Comparison of ENCODE assay signal across 11 cellular contexts in the genomic region with DNA sequence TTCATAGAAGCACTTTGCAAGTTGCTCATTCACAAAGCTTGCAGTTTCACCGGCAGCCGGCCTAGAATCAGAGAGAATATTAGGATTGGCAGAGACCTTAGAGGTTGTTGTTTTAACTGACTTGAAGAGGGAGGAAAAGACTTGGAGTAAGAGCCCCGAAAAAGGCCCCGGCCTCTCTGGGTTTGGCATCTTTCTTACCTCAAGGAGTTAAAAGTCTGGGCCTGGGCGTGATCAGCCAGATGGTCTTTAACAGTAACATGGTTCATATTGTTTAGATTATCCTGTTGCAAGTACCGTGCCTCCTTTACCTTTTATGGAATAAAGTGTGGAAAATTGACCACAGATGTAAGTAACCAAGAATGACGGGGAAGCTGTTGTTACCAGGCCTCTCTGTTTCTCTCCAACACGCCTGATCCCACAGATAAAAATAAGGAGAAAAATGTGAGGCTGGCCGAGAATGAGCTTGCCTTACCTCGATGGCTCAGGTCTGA. TPM values are rescaled to one million over a fixed set of nuclear protein-coding genes. Genes with fewer than 3 reads are reported as not detected.
DNase-seq lines count a peak whose midpoint lies in the region; ATAC-seq, FAIRE-seq and TF ChIP-seq lines count a peak whose summit lies in the region.
"Had no signal": no experiment of that assay in that cellular context is flagged by ENCODE, and none has a peak within 500 bp of the region (broad histone marks: within the 10 kb centered on the region; RNA-seq: fewer than 3 reads in every experiment).

No MANE protein-coding gene starts in this region.

- BruUV-seq in MCF 10A (replicated peaks; lab: Mats Ljungman, UMichigan) (no TSS peak), mammary epithelial cell (replicated peaks; lab: Mats Ljungman, UMichigan) (no TSS peak)

- POLR2A ChIA-PET in MCF 10A (lab: Yijun Ruan, JAX) = no interaction called here

- H3K9ac ChIP-seq in mammary epithelial cell (ENCODE audit: insufficient read depth, low read length) (no peak overlapping the region), mucosa of stomach (ENCODE audit: low read length) (peak overlapping the region; percentile 42)

- peaks cover 54% of the 10 kb centered on the region for H3K79me2 ChIP-seq in mammary epithelial cell (ENCODE audit: insufficient read depth, low read length)

- H3K36me3 ChIP-seq in mammary epithelial cell (ENCODE audit: insufficient read depth, low read length) (no peaks in the 10 kb centered on the region), mucosa of stomach (ENCODE audit: control insufficient read depth, insufficient read depth, low read length) (no peaks in the 10 kb centered on the region), upper lobe of right lung (no peaks in the 10 kb centered on the region), pancreas (no peaks in the 10 kb centered on the region)

- DNase-seq in MCF 10A (ENCODE audit: unreplicated experiment) = no peak
- DNase-seq in mammary epithelial cell = no peak
- DNase-seq in dedifferentiated amniotic fluid mesenchymal stem cell (ENCODE audit: extremely low spot score) = peak; percentile 89
- no peak for DNase-seq in upper lobe of right lung
- no peak for DNase-seq in T-helper 1 cell
- no peak for DNase-seq in superior temporal gyrus (ENCODE audit: extremely low spot score)
- no peak for DNase-seq in pancreas
- DNase-seq: 8988T; activated CD8-positive, alpha-beta T cell treated with anti-CD3 and anti-CD28 coated beads for 36 hours had no signal

- H3K4me1 ChIP-seq in mammary epithelial cell (ENCODE audit: insufficient read depth, low read length) (peaks cover 24% of the 10 kb centered on the region), mucosa of stomach (ENCODE audit: control insufficient read depth, insufficient read depth, low read length) (peaks cover 32% of the 10 kb centered on the region), upper lobe of right lung (peaks cover 39% of the 10 kb centered on the region), pancreas (peaks cover 7 to 30% (median 8%) of the 10 kb centered on the region in 3 donors)

- H3K4me2 ChIP-seq in mammary epithelial cell (ENCODE audit: insufficient read depth, low read depth, low read length) = no peak overlapping the region

- no peak overlapping the region for H2AFZ ChIP-seq in mammary epithelial cell (ENCODE audit: low read depth, low read length)

- in situ Hi-C loops in mammary epithelial cell (cut with MboI; ENCODE audit: low sequenced_read_pairs in 2 of 2) = no loop called here

- H3K4me3 ChIP-seq in mammary epithelial cell (replicated peaks in 1 of 3; ENCODE audit: insufficient read depth in 1 of 3, low read depth in 2 of 3, low read length in 3 of 3) (no peak overlapping the region), mucosa of stomach (ENCODE audit: low read length) (no peak overlapping the region), upper lobe of right lung (no peak overlapping the region), pancreas (no peak overlapping the region)

- ATAC-seq in upper lobe of right lung = no peak
- ATAC-seq in pancreas = no peak
- ATAC-seq: activated CD8-positive, alpha-beta T cell treated with anti-CD3 and anti-CD28 coated beads for 36 hours had no signal

- no peaks in the 10 kb centered on the region for H3K27me3 Mint-ChIP-seq in MCF 10A (ENCODE audit: insufficient read depth, unreplicated experiment)
- H3K27me3 Mint-ChIP-seq: activated CD8-positive, alpha-beta T cell treated with anti-CD3 and anti-CD28 coated beads for 36 hours had no signal

- no peak for FAIRE-seq in pancreas (lab: Jason Lieb, UNC)

- TF ChIP-seq CTCF in MCF 10A (IDR thresholded peaks at IDR 0.05; ENCODE audit: unreplicated experiment) = no peak
- no peak for TF ChIP-seq CTCF in mammary epithelial cell (conservative IDR thresholded peaks at IDR 0.05 in 1 of 2, IDR thresholded peaks at IDR 0.05 in 1 of 2; ENCODE audit: extremely low read depth in 1 of 2, insufficient read depth in 1 of 2, low read depth in 1 of 2, low read length in 2 of 2)
- TF ChIP-seq CTCF in upper lobe of right lung (IDR thresholded peaks at IDR 0.05) = no peak
- no peak for TF ChIP-seq CTCF in pancreas (IDR thresholded peaks at IDR 0.05)

- H4K20me1 ChIP-seq in mammary epithelial cell (ENCODE audit: insufficient read depth, low read length) = no peaks in the 10 kb centered on the region

- intact Hi-C loops in MCF 10A (cut with micrococcal nuclease) (no loop called here), mammary epithelial cell (cut with micrococcal nuclease) (no loop called here), upper lobe of right lung (cut with DNase I) (no loop called here), pancreas (cut with DNase I) (no loop called here)

- H3K27ac Mint-ChIP-seq in MCF 10A (ENCODE audit: low read depth, unreplicated experiment) = peak overlapping the region; percentile 14
- H3K27ac Mint-ChIP-seq: activated CD8-positive, alpha-beta T cell treated with anti-CD3 and anti-CD28 coated beads for 36 hours; IgD-negative memory B cell had no signal

- H3K9me3 Mint-ChIP-seq in MCF 10A (ENCODE audit: unreplicated experiment) = no peaks in the 10 kb centered on the region
- H3K9me3 Mint-ChIP-seq: activated CD8-positive, alpha-beta T cell treated with anti-CD3 and anti-CD28 coated beads for 36 hours; IgD-negative memory B cell had no signal

- no peak overlapping the region for H3K4me3 Mint-ChIP-seq in MCF 10A (ENCODE audit: unreplicated experiment)
- H3K4me3 Mint-ChIP-seq: activated CD8-positive, alpha-beta T cell treated with anti-CD3 and anti-CD28 coated beads for 36 hours; IgD-negative memory B cell had no signal

- H3K27me3 ChIP-seq in mammary epithelial cell (ENCODE audit: insufficient read depth, low read length) = no peaks in the 10 kb centered on the region
- H3K27me3 ChIP-seq in mucosa of stomach (ENCODE audit: control insufficient read depth, insufficient read depth, low read length) = no peaks in the 10 kb centered on the region
- H3K27me3 ChIP-seq in upper lobe of right lung = no peaks in the 10 kb centered on the region
- no peaks in the 10 kb centered on the region for H3K27me3 ChIP-seq in pancreas

- H3K9me3 ChIP-seq in mammary epithelial cell (replicated peaks; ENCODE audit: insufficient read depth, low read length) (no peaks in the 10 kb centered on the region), mucosa of stomach (ENCODE audit: control insufficient read depth, low read length) (no peaks in the 10 kb centered on the region), upper lobe of right lung (no peaks in the 10 kb centered on the region), pancreas (no peaks in the 10 kb centered on the region)

- CTCF ChIA-PET in MCF 10A (lab: Yijun Ruan, JAX) (interaction anchor here (0.7 kb wide), 2 partner anchors 24 to 427 kb away, joined by 3 to 4 read pairs; no protein-coding TSS in a partner anchor), mammary epithelial cell (lab: Charles Lee; ENCODE audit: low non-redundant PET) (no interaction called here)

- peaks cover 10% of the 10 kb centered on the region for H3K36me3 Mint-ChIP-seq in MCF 10A (ENCODE audit: insufficient read depth, unreplicated experiment)
- H3K36me3 Mint-ChIP-seq: IgD-negative memory B cell had no signal

- 57% methylated on average over 10 of the region's 10 CpGs for WGBS in mammary epithelial cell (ENCODE audit: low coverage, missing lambda C conversion rate)
- 77 to 78% methylated on average over 10 of the region's 10 CpGs for WGBS in pancreas, 2 donors

- H3K4me1 Mint-ChIP-seq in MCF 10A (ENCODE audit: insufficient read depth, unreplicated experiment) = peaks cover 23% of the 10 kb centered on the region
- H3K4me1 Mint-ChIP-seq: IgD-negative memory B cell had no signal

- dilution Hi-C loops in mammary epithelial cell (cut with HindIII; ENCODE audit: low sequenced_read_pairs) = loop anchor here (5.0 kb wide), 1 partner anchor 41 kb away; no protein-coding TSS in a partner anchor

- H3K27ac ChIP-seq in mammary epithelial cell (ENCODE audit: insufficient read depth, low read depth, low read length) = no peak overlapping the region
- H3K27ac ChIP-seq in upper lobe of right lung = peak overlapping the region; percentile 19
- no peak overlapping the region for H3K27ac ChIP-seq in pancreas

RNA-seq across cellular contexts. Expression of a gene that starts 56.2 kb away (rescaled TPM):
- total RNA-seq in MCF 10A (2022) = 26.5 and 36.7 TPM in 2 replicates
- 10 to 100 TPM; 57.7 to 59.6 TPM for total RNA-seq in mammary epithelial cell
- 26.6 TPM for polyA plus RNA-seq in mammary epithelial cell
- 31.9 TPM for polyA minus RNA-seq in mammary epithelial cell
- 84.0 TPM for total RNA-seq in upper lobe of right lung
- 10 to 100 TPM; 37.5 to 61.9 (median 47.6) TPM for total RNA-seq in pancreas
- polyA plus RNA-seq in pancreas = 10 to 100 TPM; 12.4 to 13.5 TPM
- total RNA-seq: activated CD8-positive, alpha-beta T cell treated with anti-CD3 and anti-CD28 coated beads for 36 hours had no signal
- polyA plus RNA-seq: IgD-negative memory B cell had no signal
